ENCODE assay signal across 20 cellular contexts in genomic region chr14:100289916-100290606, GRCh38. TPM values are rescaled to one million over a fixed set of nuclear protein-coding genes. Genes with fewer than 3 reads are reported as not detected.
DNase-seq lines count a peak whose midpoint lies in the region; ATAC-seq and TF ChIP-seq lines count a peak whose summit lies in the region.
"Had no signal": no experiment of that assay in that cellular context is flagged by ENCODE, and none has a peak within 500 bp of the region (broad histone marks: within the 10 kb centered on the region; RNA-seq: fewer than 3 reads in every experiment).

No MANE protein-coding gene starts in this region.

- H3K9me3 Mint-ChIP-seq in WTC11 = no peaks in the 10 kb centered on the region
- H3K9me3 Mint-ChIP-seq: T-helper 2 cell treated with Interferon-gamma antibody and Interleukin-4, amounts not matched to agents 5 μg/mL and 100 μg/mL, for 36 hours had no signal

- peak overlapping the region; percentile 20 for H3K23ac ChIP-seq in neuronal stem cell (ENCODE audit: low read depth, low read length, poor library complexity)

- no peaks in the 10 kb centered on the region for H3F3A ChIP-seq in MM.1S (ENCODE audit: insufficient read depth, low read length)

- peaks cover 19% of the 10 kb centered on the region for H3K4me1 Mint-ChIP-seq in WTC11

- H3K27me3 ChIP-seq in BLaER1 treated with 17β-estradiol and CSF1 and Interleukin-3, amounts not matched to agents 10 nM and 100 nM = no peaks in the 10 kb centered on the region
- H3K27me3 ChIP-seq in neuronal stem cell (ENCODE audit: control insufficient read depth in 3 of 3, insufficient read depth in 3 of 3, low read depth in 1 of 3, low read length in 3 of 3) (no peaks in the 10 kb centered on the region), foreskin keratinocyte (no peaks in the 10 kb centered on the region), MM.1S (replicated peaks; ENCODE audit: insufficient read depth, low read length) (no peaks in the 10 kb centered on the region), gastroesophageal sphincter (no peaks in the 10 kb centered on the region)
- H3K27me3 ChIP-seq: body of pancreas, left lung, MG63, pancreas had no signal

- H3K79me2 ChIP-seq in MM.1S (ENCODE audit: low read length) = no peaks in the 10 kb centered on the region

- no peak overlapping the region for H2BK12ac ChIP-seq in neuronal stem cell (ENCODE audit: low read length)

- no peaks in the 10 kb centered on the region for H3K27me3 Mint-ChIP-seq in WTC11 (ENCODE audit: low read depth)
- H3K27me3 Mint-ChIP-seq: activated CD4-positive, alpha-beta T cell treated with anti-CD3 and anti-CD28 coated beads for 36 hours had no signal

- DNase-seq in GM10266 (ENCODE audit: extremely low spot score) (peak; percentile 34), WTC11 (ENCODE audit: low spot score) (peak; percentile 22), neuronal stem cell (ENCODE audit: low spot score) (no peak), foreskin keratinocyte (no peak), MM.1S (no peak)
- DNase-seq: activated CD4-positive, alpha-beta T cell treated with anti-CD3 and anti-CD28 coated beads for 36 hours; activated CD8-positive, alpha-beta memory T cell treated with anti-CD3 and anti-CD28 coated beads, Interleukin-2, amount 50 U/mL, for 4 hours; activated naive CD4-positive, alpha-beta T cell treated with anti-CD3 and anti-CD28 coated beads, Interleukin-2, amount 50 U/mL, for 16 hours; MG63; NCI-H2029 treated with DMSO at 0.1 percent for 48 hours; NCI-H510A; stimulated activated CD4-positive, alpha-beta T cell treated with anti-CD3 and anti-CD28 coated beads, Interleukin-4, amount 100 ng/mL, for 4 hours; stimulated activated CD8-positive, alpha-beta memory T cell treated with anti-CD3 and anti-CD28 coated beads, Interleukin-4, amount 100 ng/mL, for 48 hours had no signal

- peak overlapping the region in 4 of 10 experiments; percentile 16 to 30 (median 19); a peak in 3 of 20 replicates for H3K4me3 ChIP-seq in BLaER1 treated with 17β-estradiol and CSF1 and Interleukin-3, amounts not matched to agents 10 nM and 100 nM
- H3K4me3 ChIP-seq in neuronal stem cell (ENCODE audit: low read length in 2 of 2) (no peak overlapping the region), MM.1S (ENCODE audit: low read length) (no peak overlapping the region), gastroesophageal sphincter (no peak overlapping the region)
- H3K4me3 ChIP-seq: body of pancreas, left lung, MG63, pancreas had no signal

- H3K9me2 ChIP-seq in MM.1S (replicated peaks; ENCODE audit: insufficient read depth, low read length) = no peaks in the 10 kb centered on the region

- no peak for TF ChIP-seq EP300 in gastroesophageal sphincter (IDR thresholded peaks at IDR 0.05)

- ATAC-seq in WTC11 (no peak), foreskin keratinocyte (no peak), GM18505 (IDR thresholded peaks at IDR 0.05; ENCODE audit: unreplicated experiment) (no peak), gastroesophageal sphincter (no peak)
- ATAC-seq: activated CD4-positive, alpha-beta T cell treated with anti-CD3 and anti-CD28 coated beads for 36 hours; body of pancreas; left lung; pancreas had no signal

- H3K36me3 ChIP-seq in BLaER1 treated with 17β-estradiol and CSF1 and Interleukin-3, amounts not matched to agents 10 nM and 100 nM = peaks cover 24 to 49% (median 31%) of the 10 kb centered on the region in 11 experiments
- H3K36me3 ChIP-seq in neuronal stem cell (replicated peaks in 1 of 2; ENCODE audit: control insufficient read depth in 2 of 2, insufficient read depth in 2 of 2, low read length in 2 of 2) (peaks cover 50 to 55% of the 10 kb centered on the region in 2 donors), MM.1S (replicated peaks; ENCODE audit: insufficient read depth, low read length) (no peaks in the 10 kb centered on the region), gastroesophageal sphincter (peaks cover 0 to 45% of the 10 kb centered on the region in 2 donors)
- H3K36me3 ChIP-seq: MG63 had no signal

- H3K79me1 ChIP-seq in neuronal stem cell (ENCODE audit: low read depth, low read length) = peaks cover 21% of the 10 kb centered on the region

- no peak overlapping the region for H4K8ac ChIP-seq in neuronal stem cell (ENCODE audit: low read depth, low read length)

- H3K4me2 ChIP-seq in BLaER1 treated with 17β-estradiol and CSF1 and Interleukin-3, amounts not matched to agents 10 nM and 100 nM = peak overlapping the region; percentile 73 to 95 (median 86)
- H3K4me2 ChIP-seq in neuronal stem cell (ENCODE audit: insufficient read depth, low read length, poor library complexity, severe bottlenecking) = no peak overlapping the region
- H3K4me2 ChIP-seq in MM.1S (ENCODE audit: low read depth, low read length) = no peak overlapping the region

- H3K4me3 Mint-ChIP-seq in WTC11 = no peak overlapping the region
- H3K4me3 Mint-ChIP-seq: activated CD4-positive, alpha-beta T cell treated with anti-CD3 and anti-CD28 coated beads for 36 hours; T-helper 2 cell treated with Interferon-gamma antibody and Interleukin-4, amounts not matched to agents 5 μg/mL and 100 μg/mL, for 36 hours had no signal

- peaks cover 3% of the 10 kb centered on the region; the same call in 1 of the 2 replicates for H3K36me3 Mint-ChIP-seq in WTC11

- no peak overlapping the region for H4K91ac ChIP-seq in neuronal stem cell (ENCODE audit: low read depth, low read length, poor library complexity)

- TF ChIP-seq CTCF in GM10266 (IDR thresholded peaks at IDR 0.05; ENCODE audit: control insufficient read depth, insufficient read depth, low read depth, missing control alignments) = no peak
- TF ChIP-seq CTCF in WTC11 (IDR thresholded peaks at IDR 0.05) = no peak
- TF ChIP-seq CTCF in foreskin keratinocyte (conservative IDR thresholded peaks at IDR 0.05) = no peak
- TF ChIP-seq CTCF in MM.1S (IDR thresholded peaks at IDR 0.05; ENCODE audit: low read length) = no peak
- no peak for TF ChIP-seq CTCF in gastroesophageal sphincter (IDR thresholded peaks at IDR 0.05)

- H2BK120ac ChIP-seq in neuronal stem cell (ENCODE audit: low read depth, low read length) = no peak overlapping the region

- peak overlapping the region; percentile 76 for H3K18ac ChIP-seq in neuronal stem cell (ENCODE audit: low read length)

- no peak overlapping the region for H2BK15ac ChIP-seq in neuronal stem cell (ENCODE audit: low read length)

- CTCF ChIA-PET in WTC11 (lab: Charles Lee) = interaction anchor here (0.6 to 1.7 kb wide), 12 partner anchors 8 to 97 kb away, joined by 3 to 8 read pairs (median 3); no protein-coding TSS in a partner anchor

- H4K20me1 ChIP-seq in BLaER1 treated with 17β-estradiol and CSF1 and Interleukin-3, amounts not matched to agents 10 nM and 100 nM = peaks cover 23 to 86% (median 64%) of the 10 kb centered on the region in 11 experiments; a peak in 21 of 22 replicates
- H4K20me1 ChIP-seq in MM.1S (ENCODE audit: insufficient read depth, low read length) = no peaks in the 10 kb centered on the region

- POLR2A ChIA-PET in WTC11 (lab: Charles Lee) = no interaction called here

- H3K27ac Mint-ChIP-seq in WTC11 = peak overlapping the region; percentile 49; the same call in 1 of the 2 replicates
- H3K27ac Mint-ChIP-seq: activated CD4-positive, alpha-beta T cell treated with anti-CD3 and anti-CD28 coated beads for 36 hours; T-helper 2 cell treated with Interferon-gamma antibody and Interleukin-4, amounts not matched to agents 5 μg/mL and 100 μg/mL, for 36 hours had no signal

- no peak overlapping the region for H3K14ac ChIP-seq in neuronal stem cell (ENCODE audit: low read length)

- peaks cover 76 to 98% (median 95%) of the 10 kb centered on the region in 10 experiments for H3K4me1 ChIP-seq in BLaER1 treated with 17β-estradiol and CSF1 and Interleukin-3, amounts not matched to agents 10 nM and 100 nM
- H3K4me1 ChIP-seq in neuronal stem cell (ENCODE audit: control insufficient read depth in 2 of 2, insufficient read depth in 1 of 2, low read depth in 1 of 2, low read length in 2 of 2) (peaks cover 4 to 6% of the 10 kb centered on the region in 2 donors), foreskin keratinocyte (no peaks in the 10 kb centered on the region), MM.1S (ENCODE audit: low read length) (no peaks in the 10 kb centered on the region), gastroesophageal sphincter (peaks cover 0 to 48% (median 8%) of the 10 kb centered on the region in 3 donors)
- H3K4me1 ChIP-seq: pancreas had no signal

- no peak overlapping the region for H2AK5ac ChIP-seq in neuronal stem cell (ENCODE audit: low read depth, low read length)

- no CpG with 5 or more reads among the region's 9 CpGs for WGBS in neuronal stem cell (ENCODE audit: extremely low coverage in 2 of 2, insufficient read length in 2 of 2, insufficient replicate concordance in 1 of 2), 2 donors
- WGBS in gastroesophageal sphincter (ENCODE audit: low coverage in 1 of 2), 2 donors = 82 to 100% methylated on average over 4 to 6 of the region's 9 CpGs

- H3K9ac ChIP-seq in BLaER1 treated with 17β-estradiol and CSF1 and Interleukin-3, amounts not matched to agents 10 nM and 100 nM = peak overlapping the region; percentile 19 to 83 (median 66)
- peak overlapping the region; percentile 21 for H3K9ac ChIP-seq in neuronal stem cell (ENCODE audit: low read depth, low read length, poor library complexity)
- H3K9ac ChIP-seq in MM.1S (ENCODE audit: low read length) = no peak overlapping the region

- no peaks in the 10 kb centered on the region for H3K9me3 ChIP-seq in BLaER1 treated with 17β-estradiol and CSF1 and Interleukin-3, amounts not matched to agents 10 nM and 100 nM (replicated peaks in 1 of 11)
- H3K9me3 ChIP-seq in neuronal stem cell (replicated peaks in 1 of 2; ENCODE audit: control insufficient read depth in 2 of 2, insufficient read depth in 1 of 2, low read depth in 1 of 2, low read length in 2 of 2) (peaks cover 0 to 1% of the 10 kb centered on the region in 2 donors), MM.1S (replicated peaks; ENCODE audit: insufficient read depth, low read length) (no peaks in the 10 kb centered on the region), gastroesophageal sphincter (no peaks in the 10 kb centered on the region)
- H3K9me3 ChIP-seq: body of pancreas, left lung, MG63, pancreas had no signal

- no peak overlapping the region for H2BK5ac ChIP-seq in neuronal stem cell (ENCODE audit: low read length)

- TF ChIP-seq POLR2A in GM18505 (IDR thresholded peaks at IDR 0.05; ENCODE audit: borderline replicate concordance, extremely low read depth, insufficient read depth, insufficient read length) (no peak), gastroesophageal sphincter (IDR thresholded peaks at IDR 0.05) (no peak)

- H2AFZ ChIP-seq in neuronal stem cell (ENCODE audit: low read length) (no peak overlapping the region), MM.1S (ENCODE audit: low read length) (no peak overlapping the region)

- H3K4ac ChIP-seq in neuronal stem cell (ENCODE audit: low read length) = no peak overlapping the region

- peak overlapping the region; percentile 26 to 92 (median 80); a peak in 21 of 22 replicates for H3K27ac ChIP-seq in BLaER1 treated with 17β-estradiol and CSF1 and Interleukin-3, amounts not matched to agents 10 nM and 100 nM
- H3K27ac ChIP-seq in neuronal stem cell (replicated peaks; ENCODE audit: low read length) (peak overlapping the region; percentile 35), foreskin keratinocyte (no peak overlapping the region), MM.1S (ENCODE audit: low read length) (no peak overlapping the region), gastroesophageal sphincter (no peak overlapping the region)
- H3K27ac ChIP-seq: body of pancreas, left lung, pancreas had no signal

RNA-seq across cellular contexts. Expression of gene SLC25A29, which starts 16.2 kb away (rescaled TPM):
- total RNA-seq in WTC11 (2021) (179 to 185 TPM (median 181 TPM) in 3 replicates), foreskin keratinocyte (10.5 and 12.0 TPM in 2 replicates), gastroesophageal sphincter (10 to 100 TPM; 36.4 to 65.4 (median 52.9) TPM)
- 113 TPM for polyA plus RNA-seq in neuronal stem cell (2013, experiment 1 of 2)
- 111 TPM for polyA plus RNA-seq in neuronal stem cell (2013, experiment 2 of 2)
- 12.8 and 13.2 TPM in 2 replicates for polyA plus RNA-seq in foreskin keratinocyte

RNA-seq across cellular contexts. Expression of gene SLC25A47, which starts 33.1 kb away (rescaled TPM):
- total RNA-seq in WTC11 (2021) (not detected in 3 replicates), foreskin keratinocyte (not detected in 2 replicates), gastroesophageal sphincter (under 1 TPM in 1 of 4 donors, not detected in 3; 0.31 TPM)
- polyA plus RNA-seq in neuronal stem cell (2013, experiment 1 of 2) = 0.03 TPM
- polyA plus RNA-seq in neuronal stem cell (2013, experiment 2 of 2) = not detected
- polyA plus RNA-seq in foreskin keratinocyte = not detected in 2 replicates
- total RNA-seq: activated CD4-positive, alpha-beta T cell treated with anti-CD3 and anti-CD28 coated beads for 36 hours; body of pancreas; left lung had no signal

RNA-seq across cellular contexts. Expression of gene YY1, which starts 51.1 kb away (rescaled TPM):
- total RNA-seq in WTC11 (2021) (78.8 to 83.1 TPM (median 81.9 TPM) in 3 replicates), foreskin keratinocyte (51.8 and 52.9 TPM in 2 replicates), gastroesophageal sphincter (10 to 100 TPM; 55.1 to 76.3 (median 62.5) TPM)
- polyA plus RNA-seq in neuronal stem cell (2013, experiment 1 of 2) = 115 TPM
- polyA plus RNA-seq in neuronal stem cell (2013, experiment 2 of 2) = 129 TPM
- polyA plus RNA-seq in foreskin keratinocyte = 38.3 and 49.4 TPM in 2 replicates

Comparison
In these comparisons a context has a peak if more than half of its experiments do, and no peak if none do; other contexts are left out.
1. H3K27ac ChIP-seq: peak in BLaER1 treated with 17β-estradiol and CSF1 and Interleukin-3, amounts not matched to agents 10 nM and 100 nM (11 of 11) and neuronal stem cell (single experiment); none in foreskin keratinocyte (single experiment), MM.1S (single experiment) and gastroesophageal sphincter (0 of 4).
2. H3K4me2 ChIP-seq: peak in BLaER1 treated with 17β-estradiol and CSF1 and Interleukin-3, amounts not matched to agents 10 nM and 100 nM (11 of 11); none in neuronal stem cell (single experiment) and MM.1S (single experiment).
3. DNase-seq: peak in GM10266 (single experiment) and WTC11 (single experiment); none in neuronal stem cell (single experiment), foreskin keratinocyte (0 of 2) and MM.1S (single experiment).